Comparison of ENCODE assay signal across 1 cellular context in the genomic region with DNA sequence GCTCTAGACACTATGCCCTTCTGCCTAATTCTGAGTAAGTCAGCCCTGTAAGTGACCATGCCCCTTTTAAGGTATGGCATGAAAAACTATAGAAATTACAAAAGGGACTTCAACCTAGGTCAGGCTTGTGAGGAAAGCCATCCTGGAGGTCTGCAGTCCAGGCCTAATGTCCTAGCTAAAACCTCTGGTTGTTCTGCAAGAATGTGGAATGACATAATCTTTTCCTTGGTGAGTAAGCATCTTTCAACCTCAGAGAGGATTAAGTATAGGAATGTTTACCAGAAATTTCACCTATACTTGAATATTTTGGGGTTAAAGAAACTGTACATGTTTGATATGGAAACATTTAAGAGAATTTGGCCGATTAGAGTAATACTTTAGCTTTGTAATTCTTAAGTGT.
TF ChIP-seq lines count a peak whose summit lies in the region.

No MANE protein-coding gene starts in this region.

TF ChIP-seq in IMR-90, 13 proteins besides CTCF, POLR2A, EP300 and RAD21:
- TF ChIP-seq CEBPB (IDR thresholded peaks at IDR 0.05; ENCODE audit: low read depth, low read length) (peak; percentile 17; the same call in 1 of the 2 replicates), MAFK (IDR thresholded peaks at IDR 0.05; ENCODE audit: low read depth, low read length) (peak; percentile 24; the same call in 1 of the 2 replicates), FOS (IDR thresholded peaks at IDR 0.05; ENCODE audit: low read depth, low read length) (0 out of 2 replicates have a peak, but pooled peaks have one; percentile 5)
- TF ChIP-seq, protein P1, sequence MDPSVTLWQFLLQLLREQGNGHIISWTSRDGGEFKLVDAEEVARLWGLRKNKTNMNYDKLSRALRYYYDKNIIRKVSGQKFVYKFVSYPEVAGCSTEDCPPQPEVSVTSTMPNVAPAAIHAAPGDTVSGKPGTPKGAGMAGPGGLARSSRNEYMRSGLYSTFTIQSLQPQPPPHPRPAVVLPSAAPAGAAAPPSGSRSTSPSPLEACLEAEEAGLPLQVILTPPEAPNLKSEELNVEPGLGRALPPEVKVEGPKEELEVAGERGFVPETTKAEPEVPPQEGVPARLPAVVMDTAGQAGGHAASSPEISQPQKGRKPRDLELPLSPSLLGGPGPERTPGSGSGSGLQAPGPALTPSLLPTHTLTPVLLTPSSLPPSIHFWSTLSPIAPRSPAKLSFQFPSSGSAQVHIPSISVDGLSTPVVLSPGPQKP (IDR thresholded peaks at IDR 0.05; ENCODE audit: borderline replicate concordance, low read depth, low read length) = no peak
